15 cellular contexts compared by ENCODE assay signal in the genomic region with DNA sequence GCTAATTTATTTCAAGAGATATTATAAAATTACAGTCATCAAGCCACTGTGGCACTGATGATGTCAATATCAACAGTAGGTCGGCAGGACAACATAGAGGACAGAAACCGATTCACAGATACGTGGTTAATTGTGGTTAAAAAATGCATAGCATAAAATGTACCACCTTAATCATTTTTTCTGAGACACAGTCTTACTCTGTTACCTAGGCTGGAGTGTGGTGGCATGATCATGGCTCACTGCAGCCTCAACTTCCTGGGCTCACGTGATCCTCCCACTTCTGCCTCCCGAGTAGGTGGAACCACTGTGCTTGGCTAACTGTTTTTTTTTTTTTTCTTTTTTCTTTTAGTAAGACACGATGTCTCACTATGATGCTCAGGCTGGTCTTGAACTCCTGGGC. TPM values are rescaled to one million over a fixed set of nuclear protein-coding genes. Genes with fewer than 3 reads are reported as not detected.
A peak's percentile ranks its signal among the peaks of the same experiment; 100 is the strongest.
DNase-seq lines count a peak whose midpoint lies in the region; ATAC-seq lines count a peak whose summit lies in the region.
"Had no signal": no experiment of that assay in that cellular context is flagged by ENCODE, and none has a peak within 500 bp of the region (broad histone marks: within the 10 kb centered on the region; RNA-seq: fewer than 3 reads in every experiment).

No MANE protein-coding gene starts in this region.

- H3K27ac Mint-ChIP-seq in activated CD4-positive, alpha-beta T cell treated with anti-CD3 and anti-CD28 coated beads for 36 hours = no peak overlapping the region
- no peak overlapping the region for H3K27ac Mint-ChIP-seq in activated CD4-positive, alpha-beta T cell treated with anti-CD3 and anti-CD28 coated beads, Interleukin-2, amount 10 ng/mL, durations not matched to agents 7 days and 5 days
- H3K27ac Mint-ChIP-seq in activated naive CD4-positive, alpha-beta T cell treated with anti-CD3 and anti-CD28 coated beads, Interleukin-2, amount 50 U/mL, for 72 hours = no peak overlapping the region
- no peak overlapping the region for H3K27ac Mint-ChIP-seq in activated T-cell treated with anti-CD3 and anti-CD28 coated beads, Interleukin-2, amount 50 U/mL, for 72 hours
- H3K27ac Mint-ChIP-seq in stimulated activated naive CD8-positive, alpha-beta T cell treated with anti-CD3 and anti-CD28 coated beads, Interleukin-15, Interleukin-2, amounts not matched to agents 100 ng/mL and 50 ng/mL, for 24 hours = peak overlapping the region; percentile 37

- peak; percentile 75 for ATAC-seq in activated CD4-positive, alpha-beta T cell treated with anti-CD3 and anti-CD28 coated beads for 36 hours
- peak; percentile 34 to 66 for ATAC-seq in activated naive CD4-positive, alpha-beta T cell treated with anti-CD3 and anti-CD28 coated beads, Interleukin-2, amount 50 U/mL, for 72 hours
- ATAC-seq in activated T-cell treated with anti-CD3 and anti-CD28 coated beads, Interleukin-2, amount 50 U/mL, for 72 hours (replicated peaks in 1 of 2) = peak; percentile 67 to 69
- ATAC-seq: PC-3 had no signal

- peak; percentile 59 for DNase-seq in activated CD4-positive, alpha-beta T cell treated with anti-CD3 and anti-CD28 coated beads for 36 hours
- no peak for DNase-seq in activated CD4-positive, alpha-beta T cell treated with anti-CD3 and anti-CD28 coated beads, Interleukin-2, amount 10 ng/mL, durations not matched to agents 7 days and 5 days
- DNase-seq in activated naive CD4-positive, alpha-beta T cell treated with anti-CD3 and anti-CD28 coated beads, Interleukin-2, amount 50 U/mL, for 72 hours (ENCODE audit: low spot score in 2 of 2) = no peak
- DNase-seq in activated naive CD4-positive, alpha-beta T cell (lab: John Stamatoyannopoulos, UW) = no peak
- DNase-seq in activated T-cell treated with anti-CD3 and anti-CD28 coated beads, Interleukin-2, amount 50 U/mL, for 72 hours = peak in 1 of 2 donors; percentile 37
- DNase-seq in Ammon's horn (ENCODE audit: low spot score) (no peak), NCI-H1436 (lab: John Stamatoyannopoulos, UW) (no peak)
- DNase-seq: Caco-2, H7, KBM-7, NCI-H1092 treated with DMSO at 0.1 percent for 48 hours, NCI-H1694 treated with DMSO at 0.1 percent for 48 hours, NCI-H446, PC-3 had no signal

- POLR2A ChIA-PET in activated CD4-positive, alpha-beta T cell treated with anti-CD3 and anti-CD28 coated beads for 36 hours (lab: Charles Lee) = no interaction called here
- POLR2A ChIA-PET in activated CD4-positive, alpha-beta T cell treated with anti-CD3 and anti-CD28 coated beads, Interleukin-2, amount 10 ng/mL, durations not matched to agents 7 days and 5 days (lab: Charles Lee) = no interaction called here

- intact Hi-C loops in activated CD4-positive, alpha-beta T cell treated with anti-CD3 and anti-CD28 coated beads for 36 hours (cut with DNase I, micrococcal nuclease) = no loop called here

- peaks cover 3% of the 10 kb centered on the region for H3K36me3 Mint-ChIP-seq in activated CD4-positive, alpha-beta T cell treated with anti-CD3 and anti-CD28 coated beads for 36 hours (ENCODE audit: low read depth)
- peaks cover 4% of the 10 kb centered on the region for H3K36me3 Mint-ChIP-seq in activated CD4-positive, alpha-beta T cell treated with anti-CD3 and anti-CD28 coated beads, Interleukin-2, amount 10 ng/mL, durations not matched to agents 7 days and 5 days (ENCODE audit: low read depth)
- peaks cover 13 to 31% of the 10 kb centered on the region in 2 donors for H3K36me3 Mint-ChIP-seq in activated naive CD4-positive, alpha-beta T cell treated with anti-CD3 and anti-CD28 coated beads, Interleukin-2, amount 50 U/mL, for 72 hours
- H3K36me3 Mint-ChIP-seq in activated T-cell treated with anti-CD3 and anti-CD28 coated beads, Interleukin-2, amount 50 U/mL, for 72 hours (ENCODE audit: insufficient read depth in 2 of 2) = peaks cover 11 to 23% of the 10 kb centered on the region in 2 donors
- H3K36me3 Mint-ChIP-seq in stimulated activated naive CD8-positive, alpha-beta T cell treated with anti-CD3 and anti-CD28 coated beads, Interleukin-15, Interleukin-2, amounts not matched to agents 100 ng/mL and 50 ng/mL, for 24 hours (ENCODE audit: low read depth) = peaks cover 8% of the 10 kb centered on the region

- H3K27me3 Mint-ChIP-seq in activated CD4-positive, alpha-beta T cell treated with anti-CD3 and anti-CD28 coated beads for 36 hours = no peaks in the 10 kb centered on the region
- H3K27me3 Mint-ChIP-seq in activated CD4-positive, alpha-beta T cell treated with anti-CD3 and anti-CD28 coated beads, Interleukin-2, amount 10 ng/mL, durations not matched to agents 7 days and 5 days = peaks cover 15% of the 10 kb centered on the region
- no peaks in the 10 kb centered on the region for H3K27me3 Mint-ChIP-seq in activated T-cell treated with anti-CD3 and anti-CD28 coated beads, Interleukin-2, amount 50 U/mL, for 72 hours (ENCODE audit: low read depth)
- no peaks in the 10 kb centered on the region for H3K27me3 Mint-ChIP-seq in stimulated activated naive CD8-positive, alpha-beta T cell treated with anti-CD3 and anti-CD28 coated beads, Interleukin-15, Interleukin-2, amounts not matched to agents 100 ng/mL and 50 ng/mL, for 24 hours

- H3K4me3 Mint-ChIP-seq in activated CD4-positive, alpha-beta T cell treated with anti-CD3 and anti-CD28 coated beads for 36 hours = no peak overlapping the region
- no peak overlapping the region for H3K4me3 Mint-ChIP-seq in activated CD4-positive, alpha-beta T cell treated with anti-CD3 and anti-CD28 coated beads, Interleukin-2, amount 10 ng/mL, durations not matched to agents 7 days and 5 days
- H3K4me3 Mint-ChIP-seq in activated T-cell treated with anti-CD3 and anti-CD28 coated beads, Interleukin-2, amount 50 U/mL, for 72 hours = no peak overlapping the region
- H3K4me3 Mint-ChIP-seq in stimulated activated naive CD8-positive, alpha-beta T cell treated with anti-CD3 and anti-CD28 coated beads, Interleukin-15, Interleukin-2, amounts not matched to agents 100 ng/mL and 50 ng/mL, for 24 hours = no peak overlapping the region

- CTCF ChIA-PET in activated CD4-positive, alpha-beta T cell treated with anti-CD3 and anti-CD28 coated beads for 36 hours (lab: Charles Lee) = no interaction called here
- CTCF ChIA-PET in activated CD4-positive, alpha-beta T cell treated with anti-CD3 and anti-CD28 coated beads, Interleukin-2, amount 10 ng/mL, durations not matched to agents 7 days and 5 days (lab: Charles Lee) = no interaction called here

- H3K9me3 Mint-ChIP-seq in activated CD4-positive, alpha-beta T cell treated with anti-CD3 and anti-CD28 coated beads for 36 hours (ENCODE audit: low read depth) = peaks cover 9% of the 10 kb centered on the region
- peaks cover 27% of the 10 kb centered on the region for H3K9me3 Mint-ChIP-seq in activated CD4-positive, alpha-beta T cell treated with anti-CD3 and anti-CD28 coated beads, Interleukin-2, amount 10 ng/mL, durations not matched to agents 7 days and 5 days
- H3K9me3 Mint-ChIP-seq in activated naive CD4-positive, alpha-beta T cell treated with anti-CD3 and anti-CD28 coated beads, Interleukin-2, amount 50 U/mL, for 72 hours = peaks cover 7 to 26% of the 10 kb centered on the region in 2 donors
- H3K9me3 Mint-ChIP-seq in activated T-cell treated with anti-CD3 and anti-CD28 coated beads, Interleukin-2, amount 50 U/mL, for 72 hours = peaks cover 8 to 9% of the 10 kb centered on the region in 2 donors
- peaks cover 19% of the 10 kb centered on the region for H3K9me3 Mint-ChIP-seq in stimulated activated naive CD8-positive, alpha-beta T cell treated with anti-CD3 and anti-CD28 coated beads, Interleukin-15, Interleukin-2, amounts not matched to agents 100 ng/mL and 50 ng/mL, for 24 hours

- H3K4me1 Mint-ChIP-seq in activated CD4-positive, alpha-beta T cell treated with anti-CD3 and anti-CD28 coated beads for 36 hours = peaks cover 14% of the 10 kb centered on the region
- peaks cover 8% of the 10 kb centered on the region for H3K4me1 Mint-ChIP-seq in activated CD4-positive, alpha-beta T cell treated with anti-CD3 and anti-CD28 coated beads, Interleukin-2, amount 10 ng/mL, durations not matched to agents 7 days and 5 days
- peaks cover 21% of the 10 kb centered on the region for H3K4me1 Mint-ChIP-seq in activated T-cell treated with anti-CD3 and anti-CD28 coated beads, Interleukin-2, amount 50 U/mL, for 72 hours (ENCODE audit: low read depth)
- peaks cover 27% of the 10 kb centered on the region for H3K4me1 Mint-ChIP-seq in stimulated activated naive CD8-positive, alpha-beta T cell treated with anti-CD3 and anti-CD28 coated beads, Interleukin-15, Interleukin-2, amounts not matched to agents 100 ng/mL and 50 ng/mL, for 24 hours (ENCODE audit: low read depth)

RNA-seq across cellular contexts. Expression of gene TOLLIP, which starts 21.0 kb away (rescaled TPM):
- 10 to 100 TPM; 29.6 to 45.8 TPM for total RNA-seq in activated CD4-positive, alpha-beta T cell treated with anti-CD3 and anti-CD28 coated beads for 36 hours
- 10 to 100 TPM; 35.3 to 35.6 TPM for total RNA-seq in activated CD4-positive, alpha-beta T cell treated with anti-CD3 and anti-CD28 coated beads, Interleukin-2, amount 10 ng/mL, durations not matched to agents 7 days and 5 days
- total RNA-seq in activated naive CD4-positive, alpha-beta T cell treated with anti-CD3 and anti-CD28 coated beads, Interleukin-2, amount 50 U/mL, for 72 hours = 10 to 100 TPM; 29.5 to 36.1 TPM
- total RNA-seq in activated T-cell treated with anti-CD3 and anti-CD28 coated beads, Interleukin-2, amount 50 U/mL, for 72 hours = 10 to 100 TPM; 32.9 to 34.1 TPM

RNA-seq across cellular contexts. Expression of gene BRSK2, which starts 59.3 kb away (rescaled TPM):
- total RNA-seq in activated CD4-positive, alpha-beta T cell treated with anti-CD3 and anti-CD28 coated beads for 36 hours = 1 to 10 TPM in 1 of 2 experiments, under 1 TPM in 1; 0.96 to 1.2 TPM
- total RNA-seq in activated CD4-positive, alpha-beta T cell treated with anti-CD3 and anti-CD28 coated beads, Interleukin-2, amount 10 ng/mL, durations not matched to agents 7 days and 5 days = not detected
- total RNA-seq in activated naive CD4-positive, alpha-beta T cell treated with anti-CD3 and anti-CD28 coated beads, Interleukin-2, amount 50 U/mL, for 72 hours = 1 to 10 TPM in 1 of 2 donors, under 1 TPM in 1; 0.45 to 1.3 TPM
- total RNA-seq in activated T-cell treated with anti-CD3 and anti-CD28 coated beads, Interleukin-2, amount 50 U/mL, for 72 hours = under 1 TPM; 0.51 to 0.84 TPM
